ENCODE assay signal across 19 cellular contexts in genomic region chrX:40908857-40909475, GRCh38.
A peak's percentile ranks its signal among the peaks of the same experiment; 100 is the strongest.
DNase-seq lines count a peak whose midpoint lies in the region; FAIRE-seq and TF ChIP-seq lines count a peak whose summit lies in the region.
"Had no signal": no experiment of that assay in that cellular context is flagged by ENCODE, and none has a peak within 500 bp of the region (broad histone marks: within the 10 kb centered on the region; RNA-seq: fewer than 3 reads in every experiment).

No MANE protein-coding gene starts in this region.

- H3K9me3 ChIP-seq in thyroid gland = no peaks in the 10 kb centered on the region
- H3K9me3 ChIP-seq in effector memory CD4-positive, alpha-beta T cell (ENCODE audit: control insufficient read depth, low read length) = no peaks in the 10 kb centered on the region
- H3K9me3 ChIP-seq: vagina had no signal

- H3K4me1 Mint-ChIP-seq in mesothelial cell of epicardium = peaks cover 7% of the 10 kb centered on the region

- H3K36me3 ChIP-seq in thyroid gland = no peaks in the 10 kb centered on the region
- no peaks in the 10 kb centered on the region for H3K36me3 ChIP-seq in effector memory CD4-positive, alpha-beta T cell (ENCODE audit: control insufficient read depth, insufficient read depth, low read length)
- H3K36me3 ChIP-seq: BLaER1 treated with 17β-estradiol and CSF1 and Interleukin-3, amounts not matched to agents 10 nM and 100 nM; cardiac muscle cell; vagina had no signal

- peak overlapping the region; percentile 44 for H3K27ac Mint-ChIP-seq in mesothelial cell of epicardium
- H3K27ac Mint-ChIP-seq: activated CD8-positive, alpha-beta T cell treated with anti-CD3 and anti-CD28 coated beads for 36 hours; T-helper 2 cell treated with Interferon-gamma antibody and Interleukin-4, amounts not matched to agents 5 μg/mL and 100 μg/mL, for 36 hours had no signal

- intact Hi-C loops in thyroid gland (cut with DNase I) = no loop called here

- peaks cover 33% of the 10 kb centered on the region for H3K9me3 Mint-ChIP-seq in mesothelial cell of epicardium
- H3K9me3 Mint-ChIP-seq: activated CD8-positive, alpha-beta T cell treated with anti-CD3 and anti-CD28 coated beads for 36 hours; T-helper 2 cell treated with Interferon-gamma antibody and Interleukin-4, amounts not matched to agents 5 μg/mL and 100 μg/mL, for 36 hours had no signal

- H3K4me3 Mint-ChIP-seq in mesothelial cell of epicardium = no peak overlapping the region
- H3K4me3 Mint-ChIP-seq: activated CD8-positive, alpha-beta T cell treated with anti-CD3 and anti-CD28 coated beads for 36 hours; T-helper 2 cell treated with Interferon-gamma antibody and Interleukin-4, amounts not matched to agents 5 μg/mL and 100 μg/mL, for 36 hours had no signal

- DNase-seq in Caki2 (ENCODE audit: low read depth) (peak; percentile 18), RCC 7860 (ENCODE audit: low spot score) (peak; percentile 76), mesothelial cell of epicardium (ENCODE audit: low spot score in 2 of 2, unreplicated experiment in 2 of 2) (no peak), substantia nigra (lab: John Stamatoyannopoulos, UW) (no peak), germinal center (ENCODE audit: low spot score) (no peak), thyroid gland (no peak)
- DNase-seq in effector memory CD4-positive, alpha-beta T cell = no peak
- DNase-seq: activated CD8-positive, alpha-beta T cell treated with anti-CD3 and anti-CD28 coated beads for 36 hours; erythroblast; NCI-H1436 treated with DMSO at 0.1 percent for 48 hours; NCI-H510A; psoas muscle had no signal

- TF ChIP-seq CTCF in mesothelial cell of epicardium (IDR thresholded peaks at IDR 0.05; ENCODE audit: unreplicated experiment) (no peak), thyroid gland (IDR thresholded peaks at IDR 0.05) (no peak)

- H3K27me3 ChIP-seq in thyroid gland = no peaks in the 10 kb centered on the region
- no peaks in the 10 kb centered on the region for H3K27me3 ChIP-seq in effector memory CD4-positive, alpha-beta T cell (replicated peaks; ENCODE audit: control insufficient read depth, insufficient read depth, low read length, poor library complexity, severe bottlenecking)
- H3K27me3 ChIP-seq: cardiac muscle cell, vagina had no signal

- FAIRE-seq in RCC 7860 (lab: Jason Lieb, UNC) (peak; percentile 94), colon (lab: Jason Lieb, UNC) (peak; percentile 47)
- FAIRE-seq: G401.6, HepG2 had no signal

- H3K27ac ChIP-seq in substantia nigra (ENCODE audit: low read depth, low read length, poor library complexity, severe bottlenecking) = no peak overlapping the region
- no peak overlapping the region for H3K27ac ChIP-seq in thyroid gland
- H3K27ac ChIP-seq in effector memory CD4-positive, alpha-beta T cell (ENCODE audit: insufficient read depth, low read length, poor library complexity, severe bottlenecking) = no peak overlapping the region
- H3K27ac ChIP-seq: BLaER1 treated with 17β-estradiol and CSF1 and Interleukin-3, amounts not matched to agents 10 nM and 100 nM; cardiac muscle cell; psoas muscle; vagina had no signal

- no peaks in the 10 kb centered on the region for H3K36me3 Mint-ChIP-seq in mesothelial cell of epicardium

- TF ChIP-seq POLR2A in thyroid gland (IDR thresholded peaks at IDR 0.05) = no peak

- no peaks in the 10 kb centered on the region for H3K4me1 ChIP-seq in thyroid gland
- no peaks in the 10 kb centered on the region for H3K4me1 ChIP-seq in effector memory CD4-positive, alpha-beta T cell (ENCODE audit: control insufficient read depth, insufficient read depth, low read length, poor library complexity, severe bottlenecking)
- H3K4me1 ChIP-seq: psoas muscle, vagina had no signal

- in situ Hi-C loops in Caki2 (cut with HindIII; ENCODE audit: low pct_unique_long_range_greater_than_20kb, low sequenced_read_pairs) = no loop called here

- no peaks in the 10 kb centered on the region for H3K27me3 Mint-ChIP-seq in mesothelial cell of epicardium (ENCODE audit: low read depth)
- H3K27me3 Mint-ChIP-seq: activated CD8-positive, alpha-beta T cell treated with anti-CD3 and anti-CD28 coated beads for 36 hours had no signal

- no peak overlapping the region for H3K4me3 ChIP-seq in thyroid gland (replicated peaks in 1 of 3)
- H3K4me3 ChIP-seq in effector memory CD4-positive, alpha-beta T cell (ENCODE audit: insufficient read depth, low read depth, low read length, poor library complexity, severe bottlenecking) = no peak overlapping the region
- H3K4me3 ChIP-seq: BLaER1 treated with 17β-estradiol and CSF1 and Interleukin-3, amounts not matched to agents 10 nM and 100 nM; cardiac muscle cell; psoas muscle; vagina had no signal

Comparison
In these comparisons a context has a peak if more than half of its experiments do, and no peak if none do; other contexts are left out.
1. DNase-seq: peak in Caki2 (single experiment) and RCC 7860 (single experiment); none in mesothelial cell of epicardium (0 of 2), substantia nigra (0 of 49), germinal center (single experiment), thyroid gland (0 of 2) and effector memory CD4-positive, alpha-beta T cell (0 of 3).